1 cellular context compared by ENCODE assay signal in genomic region chr4:110532901-110533589, GRCh38.
TF ChIP-seq lines count a peak whose summit lies in the region.

No MANE protein-coding gene starts in this region.

TF ChIP-seq in A549, 52 proteins besides CTCF, POLR2A, EP300 and RAD21:
- no peak for TF ChIP-seq KDM1A (IDR thresholded peaks at IDR 0.05; ENCODE audit: low read depth)
- no peak for TF ChIP-seq SMC3 (IDR thresholded peaks at IDR 0.05)
- TF ChIP-seq MYC (IDR thresholded peaks at IDR 0.05; ENCODE audit: borderline replicate concordance, low read length) = no peak
- TF ChIP-seq EHF (CRISPR knock-in tag; IDR thresholded peaks at IDR 0.05) = no peak
- TF ChIP-seq NR3C1 (IDR thresholded peaks at IDR 0.05) = no peak
- no peak for TF ChIP-seq KDM5A (IDR thresholded peaks at IDR 0.05)
- TF ChIP-seq MAFK (IDR thresholded peaks at IDR 0.05; ENCODE audit: partially characterized antibody) = no peak
- TF ChIP-seq USF2 (IDR thresholded peaks at IDR 0.05) = no peak
- no peak for TF ChIP-seq HOXB5 (CRISPR knock-in tag; IDR thresholded peaks at IDR 0.05)
- TF ChIP-seq SREBF2 (IDR thresholded peaks at IDR 0.05) = no peak
- TF ChIP-seq HDAC2 (IDR thresholded peaks at IDR 0.05) = no peak
- no peak for TF ChIP-seq CBX2 (IDR thresholded peaks at IDR 0.05; ENCODE audit: borderline replicate concordance, low read depth)
- no peak for TF ChIP-seq NFE2L2 (conservative IDR thresholded peaks at IDR 0.05; ENCODE audit: low read length)
- no peak for TF ChIP-seq EHMT2 (IDR thresholded peaks at IDR 0.05; ENCODE audit: low read depth)
- no peak for TF ChIP-seq POLR2AphosphoS2 (conservative IDR thresholded peaks at IDR 0.05; ENCODE audit: low read length)
- TF ChIP-seq MAX (IDR thresholded peaks at IDR 0.05) = no peak
- no peak for TF ChIP-seq FOXS1 (CRISPR knock-in tag; IDR thresholded peaks at IDR 0.05)
